In genomic region chr12:43835656-43836454, GRCh38 we compare ENCODE assay signal across 8 cellular contexts. TPM values are rescaled to one million over a fixed set of nuclear protein-coding genes. Genes with fewer than 3 reads are reported as not detected.
DNase-seq lines count a peak whose midpoint lies in the region; ATAC-seq, FAIRE-seq and TF ChIP-seq lines count a peak whose summit lies in the region.

TSS of gene TMEM117 (plus strand) at chr12:43836081.

- H3K36me3 ChIP-seq in DOHH2 (ENCODE audit: control insufficient read depth, low read length) (no peaks in the 10 kb centered on the region), adrenal gland (replicated peaks in 1 of 2) (no peaks in the 10 kb centered on the region), rectal smooth muscle tissue (ENCODE audit: control insufficient read depth, insufficient read depth, low read length) (no peaks in the 10 kb centered on the region)

- H3K4me3 ChIP-seq in DOHH2 (ENCODE audit: low read length), result peak within 1 kb of the TSS; percentile 79
- peak within 1 kb of the TSS; percentile 54 to 95 (median 58) for H3K4me3 ChIP-seq in adrenal gland
- peak within 1 kb of the TSS; percentile 89 for H3K4me3 ChIP-seq in rectal smooth muscle tissue (ENCODE audit: low read length)

- H3K27me3 ChIP-seq in DOHH2 (ENCODE audit: control insufficient read depth, low read length) (no peaks in the 10 kb centered on the region), adrenal gland (no peaks in the 10 kb centered on the region), rectal smooth muscle tissue (ENCODE audit: control insufficient read depth, insufficient read depth, low read length) (no peaks in the 10 kb centered on the region)

- DNase-seq in HTR-8/SVneo (ENCODE audit: insufficient read length, low spot score) (peak; percentile 29), SW480 (ENCODE audit: low spot score) (peak; percentile 58), adrenal gland (peak; percentile 60 to 80 (median 72)), left ventricle myocardium superior (peak; percentile 90), GF-D8 (lab: John Stamatoyannopoulos, UW) (no peak)

- 0% methylated on average over 1 to 101 of the region's 101 CpGs for WGBS in adrenal gland, 4 donors

- FAIRE-seq in HTR-8/SVneo (lab: Jason Lieb, UNC), result peak; percentile 13

- H3K27ac ChIP-seq in DOHH2 (ENCODE audit: low read depth, low read length) (peak within 1 kb of the TSS; percentile 43), adrenal gland (peak within 1 kb of the TSS; percentile 75 to 100 (median 91)), rectal smooth muscle tissue (ENCODE audit: low read depth, low read length) (peak within 1 kb of the TSS; percentile 93)

- no peaks in the 10 kb centered on the region for H3K9me2 ChIP-seq in DOHH2 (replicated peaks; ENCODE audit: control insufficient read depth, low read length)

- H3K4me2 ChIP-seq in DOHH2 (ENCODE audit: low read length), result peak within 1 kb of the TSS; percentile 95

- intact Hi-C loops in adrenal gland (cut with DNase I) (no loop called here), left ventricle myocardium superior (cut with micrococcal nuclease) (no loop called here)

- TF ChIP-seq CTCF in DOHH2 (IDR thresholded peaks at IDR 0.05; ENCODE audit: low read depth, low read length, poor library complexity, severe bottlenecking) (no peak), adrenal gland (IDR thresholded peaks at IDR 0.05) (no peak)

- H3K9ac ChIP-seq in rectal smooth muscle tissue (ENCODE audit: low read length), result peak within 1 kb of the TSS; percentile 75

- ATAC-seq in GM21390 (IDR thresholded peaks at IDR 0.05; ENCODE audit: unreplicated experiment) (peak; percentile 76), left ventricle myocardium superior (peak; percentile 95)

- no peaks in the 10 kb centered on the region for H4K20me1 ChIP-seq in DOHH2 (ENCODE audit: control insufficient read depth, insufficient read depth, low read depth, low read length)

- H3K9me3 ChIP-seq in DOHH2 (ENCODE audit: control insufficient read depth, insufficient read depth, low read length), result no peaks in the 10 kb centered on the region
- H3K9me3 ChIP-seq in adrenal gland (replicated peaks in 1 of 3), result no peaks in the 10 kb centered on the region

- peak; percentile 60 to 81 for TF ChIP-seq POLR2A in adrenal gland (IDR thresholded peaks at IDR 0.05)

- peaks cover 35% of the 10 kb centered on the region for H3K4me1 ChIP-seq in DOHH2 (ENCODE audit: control insufficient read depth, low read length)
- H3K4me1 ChIP-seq in adrenal gland (replicated peaks in 1 of 2), result peaks cover 5 to 14% of the 10 kb centered on the region in 2 donors
- peaks cover 9% of the 10 kb centered on the region for H3K4me1 ChIP-seq in rectal smooth muscle tissue (ENCODE audit: control insufficient read depth, insufficient read depth, low read length)

- H3K79me2 ChIP-seq in DOHH2 (ENCODE audit: control insufficient read depth, low read length), result peaks cover 22% of the 10 kb centered on the region

- H3F3A ChIP-seq in DOHH2 (ENCODE audit: control insufficient read depth, insufficient read depth), result 0 out of 2 replicates have a peak, but pooled peaks cover 3% of the 10 kb centered on the region

RNA-seq across cellular contexts. Expression of gene TMEM117, which starts in this region (rescaled TPM):
- total RNA-seq in adrenal gland, result 10 to 100 TPM in 2 of 8 donors, 1 to 10 TPM in 6; 3.8 to 38.5 (median 7.4) TPM
- 1 to 10 TPM; 1.9 to 5.6 (median 2.4) TPM for polyA plus RNA-seq in adrenal gland
- total RNA-seq in left ventricle myocardium superior, result 7.1 TPM

Comparison
In these comparisons a context has a peak if more than half of its experiments do, and no peak if none do; other contexts are left out.
1. H3K27ac ChIP-seq: peak in every context shown above with its lines; median percentile 93 in rectal smooth muscle tissue; 91 in adrenal gland; 43 in DOHH2.